Comparison of ENCODE assay signal across 29 cellular contexts in genomic region chr17:53119773-53120172, GRCh38.
"Had no signal": no experiment of that assay in that cellular context is flagged by ENCODE, and none has a peak within 500 bp of the region (broad histone marks: within the 10 kb centered on the region; RNA-seq: fewer than 3 reads in every experiment).

No MANE protein-coding gene starts in this region.

- ATAC-seq: Panc1 had no signal

- H3K4me1 ChIP-seq: SJCRH30 had no signal

- H3K4me3 Mint-ChIP-seq: T-helper 1 cell treated with Interleukin-12 subunit alpha and Interleukin-12 subunit beta and Interleukin-4 antibody, amounts not matched to agents 30 μg/mL and 1 μg/mL, for 36 hours had no signal

- DNase-seq: Kasumi-1, MG63, MV-4-11, NCI-H1092, NCI-H1105, NCI-H1417 treated with DMSO at 0.1 percent for 48 hours, NCI-H1436 treated with DMSO at 0.1 percent for 48 hours, NCI-H1694 treated with DMSO at 0.1 percent for 48 hours, NCI-H1930, NCI-H2029 treated with DMSO at 0.1 percent for 48 hours, NCI-H2081 treated with DMSO at 0.1 percent for 48 hours, NCI-H2107, NCI-H2171, NCI-H226, NCI-H446 treated with DMSO at 0.1 percent for 48 hours, NCI-H510A, NCI-H526, NCI-H69, NCI-H748 treated with DMSO at 0.1 percent for 48 hours, NCI-H82, PC-9, RPMI8226, SHP77, SIG-M5, SJCRH30, T-helper 1 cell had no signal

- H3K27ac Mint-ChIP-seq: T-helper 1 cell treated with Interleukin-12 subunit alpha and Interleukin-12 subunit beta and Interleukin-4 antibody, amounts not matched to agents 30 μg/mL and 1 μg/mL, for 36 hours had no signal

- H3K9me3 ChIP-seq: MG63, SJCRH30 had no signal

- H2AFZ ChIP-seq: PC-9 had no signal

- H3K27me3 ChIP-seq: MG63, SJCRH30 had no signal

- H3K27ac ChIP-seq: PC-9, SJCRH30, SK-N-MC had no signal

- H3K36me3 ChIP-seq: MG63, SJCRH30 had no signal

- H3K4me3 ChIP-seq: MG63, PC-9, SJCRH30, SK-N-MC had no signal
